In the genomic region with DNA sequence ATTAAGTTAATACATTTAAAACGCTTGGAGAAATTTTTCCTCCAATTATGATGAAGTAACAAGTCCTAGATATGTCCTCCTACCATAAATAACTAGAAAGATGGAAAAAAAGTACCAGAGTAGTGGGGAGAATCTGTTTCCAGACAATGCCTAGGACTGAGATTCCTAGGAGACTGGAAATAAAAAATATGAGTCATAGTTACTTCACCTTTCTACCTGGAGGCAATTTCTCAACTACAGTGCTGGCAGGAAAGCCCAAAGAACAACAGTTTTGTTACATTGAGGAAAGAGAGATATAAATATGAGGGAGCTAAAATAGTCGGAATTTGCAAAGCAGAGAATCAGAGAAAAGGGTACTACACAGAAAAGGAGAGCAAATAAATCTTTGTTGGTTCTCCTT, we compare ENCODE assay signal across 19 cellular contexts.
"Had no signal": no experiment of that assay in that cellular context is flagged by ENCODE, and none has a peak within 500 bp of the region (broad histone marks: within the 10 kb centered on the region; RNA-seq: fewer than 3 reads in every experiment).

No MANE protein-coding gene starts in this region.

- H3K27ac ChIP-seq: hepatocyte, neutrophil, psoas muscle, spleen, tibial artery, upper lobe of left lung, uterus had no signal

- H3K4me1 Mint-ChIP-seq: naive thymus-derived CD8-positive, alpha-beta T cell; stimulated activated memory B cell treated with anti-CD40 and anti-IgM and Interleukin-4, amounts not matched to agents 10 μg/mL and 1 μg/mL and 100 μg/mL, for 72 hours had no signal

- DNase-seq: effector memory CD4-positive, alpha-beta T cell; foreskin melanocyte; head of caudate nucleus; mucosa of descending colon; naive thymus-derived CD8-positive, alpha-beta T cell; psoas muscle; spleen; stimulated activated CD4-positive, alpha-beta T cell treated with anti-CD3 and anti-CD28 coated beads, Interleukin-15, amount 100 ng/mL, for 24 hours; stimulated activated CD4-positive, alpha-beta T cell treated with anti-CD3 and anti-CD28 coated beads, Interleukin-1b, Interleukin-23, amount 100 ng/mL, for 48 hours; stimulated activated CD4-positive, alpha-beta T cell treated with anti-CD3 and anti-CD28 coated beads, Interleukin-4, amount 100 ng/mL, for 24 hours; tibial artery; upper lobe of left lung; uterus had no signal

- H3K36me3 Mint-ChIP-seq: stimulated activated memory B cell treated with anti-CD40 and anti-IgM and Interleukin-4, amounts not matched to agents 10 μg/mL and 1 μg/mL and 100 μg/mL, for 72 hours had no signal

- H3K4me3 Mint-ChIP-seq: naive thymus-derived CD8-positive, alpha-beta T cell; stimulated activated memory B cell treated with anti-CD40 and anti-IgM and Interleukin-4, amounts not matched to agents 10 μg/mL and 1 μg/mL and 100 μg/mL, for 72 hours; stimulated activated naive CD8-positive, alpha-beta T cell treated with anti-CD3 and anti-CD28 coated beads, Interleukin-15, Interleukin-2, amounts not matched to agents 100 ng/mL and 50 ng/mL, for 24 hours had no signal

- ATAC-seq: left lobe of liver; mucosa of descending colon; naive thymus-derived CD8-positive, alpha-beta T cell; psoas muscle; sciatic nerve; stimulated activated memory B cell treated with anti-CD40 and anti-IgM and Interleukin-4, amounts not matched to agents 10 μg/mL and 1 μg/mL and 100 μg/mL, for 72 hours had no signal

- H3K27ac Mint-ChIP-seq: naive thymus-derived CD8-positive, alpha-beta T cell; stimulated activated memory B cell treated with anti-CD40 and anti-IgM and Interleukin-4, amounts not matched to agents 10 μg/mL and 1 μg/mL and 100 μg/mL, for 72 hours; stimulated activated naive CD8-positive, alpha-beta T cell treated with anti-CD3 and anti-CD28 coated beads, Interleukin-15, Interleukin-2, amounts not matched to agents 100 ng/mL and 50 ng/mL, for 24 hours had no signal

- H3K27me3 Mint-ChIP-seq: stimulated activated memory B cell treated with anti-CD40 and anti-IgM and Interleukin-4, amounts not matched to agents 10 μg/mL and 1 μg/mL and 100 μg/mL, for 72 hours; stimulated activated naive CD8-positive, alpha-beta T cell treated with anti-CD3 and anti-CD28 coated beads, Interleukin-15, Interleukin-2, amounts not matched to agents 100 ng/mL and 50 ng/mL, for 24 hours had no signal
